Comparison of ENCODE assay signal across 11 cellular contexts in the genomic region with DNA sequence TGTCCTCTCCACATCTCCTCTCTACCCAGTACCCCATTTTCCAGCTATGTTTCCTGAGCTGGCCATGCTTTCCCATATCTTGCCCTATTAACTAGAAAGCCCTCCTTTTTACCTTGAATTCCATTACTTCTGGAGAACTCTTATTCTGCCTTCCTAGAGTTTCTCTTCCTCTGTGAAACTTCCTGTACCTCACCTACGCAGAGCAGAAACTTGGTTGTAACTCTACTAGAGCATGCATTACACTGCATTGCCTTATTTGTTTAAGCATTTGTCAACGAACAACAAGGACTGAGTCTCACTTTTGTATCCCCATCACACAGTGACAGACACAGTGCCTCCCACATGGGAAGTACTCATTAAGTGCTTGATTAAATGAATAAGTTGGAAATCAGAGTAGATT. TPM values are rescaled to one million over a fixed set of nuclear protein-coding genes. Genes with fewer than 3 reads are reported as not detected.
DNase-seq lines count a peak whose midpoint lies in the region; ATAC-seq and TF ChIP-seq lines count a peak whose summit lies in the region.
"Had no signal": no experiment of that assay in that cellular context is flagged by ENCODE, and none has a peak within 500 bp of the region (broad histone marks: within the 10 kb centered on the region; RNA-seq: fewer than 3 reads in every experiment).

No MANE protein-coding gene starts in this region.

- H3K4me1 ChIP-seq in esophagus muscularis mucosa (peaks cover 70 to 97% (median 87%) of the 10 kb centered on the region in 4 donors), thoracic aorta (ENCODE audit: control insufficient read depth in 1 of 2, low read depth in 2 of 2) (peaks cover 39 to 82% of the 10 kb centered on the region in 2 donors)

- peaks cover 2% of the 10 kb centered on the region for H3K36me3 Mint-ChIP-seq in activated naive CD4-positive, alpha-beta T cell treated with anti-CD3 and anti-CD28 coated beads, Interleukin-2, amount 50 U/mL, for 24 hours
- H3K36me3 Mint-ChIP-seq in activated naive CD4-positive, alpha-beta T cell treated with anti-CD3 and anti-CD28 coated beads for 36 hours (ENCODE audit: low read depth): no peaks in the 10 kb centered on the region

- no peak overlapping the region for H3K4me3 Mint-ChIP-seq in activated naive CD4-positive, alpha-beta T cell treated with anti-CD3 and anti-CD28 coated beads, Interleukin-2, amount 50 U/mL, for 24 hours
- no peak overlapping the region for H3K4me3 Mint-ChIP-seq in activated naive CD4-positive, alpha-beta T cell treated with anti-CD3 and anti-CD28 coated beads for 36 hours
- H3K4me3 Mint-ChIP-seq: activated CD4-positive, alpha-beta T cell treated with anti-CD3 and anti-CD28 coated beads, Interleukin-2, amount 10 ng/mL, durations not matched to agents 7 days and 5 days had no signal

- H3K27me3 ChIP-seq in esophagus muscularis mucosa: no peaks in the 10 kb centered on the region
- H3K27me3 ChIP-seq in thoracic aorta (replicated peaks; ENCODE audit: insufficient read depth): no peaks in the 10 kb centered on the region

- no peak for TF ChIP-seq EP300 in esophagus muscularis mucosa (IDR thresholded peaks at IDR 0.05)

- ATAC-seq in HG03175 (IDR thresholded peaks at IDR 0.05; ENCODE audit: unreplicated experiment) (peak; percentile 50), thoracic aorta (ENCODE audit: insufficient number of reproducible peaks, low FRiP score, low read depth) (no peak), HG03520 (IDR thresholded peaks at IDR 0.05; ENCODE audit: unreplicated experiment) (no peak)

- DNase-seq in activated naive CD4-positive, alpha-beta T cell treated with anti-CD3 and anti-CD28 coated beads for 36 hours: no peak
- DNase-seq in esophagus muscularis mucosa (ENCODE audit: extremely low spot score) (no peak), thoracic aorta (ENCODE audit: low spot score) (no peak), nucleus accumbens (lab: John Stamatoyannopoulos, UW) (no peak), NK-92 (lab: John Stamatoyannopoulos, UW; ENCODE audit: unreplicated experiment) (no peak)
- DNase-seq: activated CD4-positive, alpha-beta T cell treated with anti-CD3 and anti-CD28 coated beads, Interleukin-2, amount 10 ng/mL, durations not matched to agents 7 days and 5 days; NCI-H1417; occipital lobe had no signal

- H3K27me3 Mint-ChIP-seq in activated naive CD4-positive, alpha-beta T cell treated with anti-CD3 and anti-CD28 coated beads, Interleukin-2, amount 50 U/mL, for 24 hours: no peaks in the 10 kb centered on the region
- H3K27me3 Mint-ChIP-seq in activated naive CD4-positive, alpha-beta T cell treated with anti-CD3 and anti-CD28 coated beads for 36 hours (ENCODE audit: low read depth): no peaks in the 10 kb centered on the region
- H3K27me3 Mint-ChIP-seq: activated CD4-positive, alpha-beta T cell treated with anti-CD3 and anti-CD28 coated beads, Interleukin-2, amount 10 ng/mL, durations not matched to agents 7 days and 5 days had no signal

- WGBS in esophagus muscularis mucosa: 69% methylated on average over 2 of the region's 2 CpGs

- TF ChIP-seq CTCF in esophagus muscularis mucosa (IDR thresholded peaks at IDR 0.05): no peak
- TF ChIP-seq CTCF in thoracic aorta (IDR thresholded peaks at IDR 0.05): no peak

- peak overlapping the region; percentile 56 for H3K27ac Mint-ChIP-seq in activated naive CD4-positive, alpha-beta T cell treated with anti-CD3 and anti-CD28 coated beads, Interleukin-2, amount 50 U/mL, for 24 hours
- no peak overlapping the region for H3K27ac Mint-ChIP-seq in activated naive CD4-positive, alpha-beta T cell treated with anti-CD3 and anti-CD28 coated beads for 36 hours

- H3K27ac ChIP-seq in esophagus muscularis mucosa (replicated peaks in 1 of 4): peak overlapping the region; percentile 32 to 53 (median 44)
- H3K27ac ChIP-seq in thoracic aorta: peak overlapping the region; percentile 42 to 51

- CTCF ChIA-PET in activated naive CD4-positive, alpha-beta T cell treated with anti-CD3 and anti-CD28 coated beads for 36 hours (lab: Charles Lee): interaction anchor here (0.5 to 1.5 kb wide), 4 partner anchors 10 to 154 kb away, joined by 3 to 9 read pairs (median 4); no protein-coding TSS in a partner anchor

- peaks cover 0 to 6% (median 2%) of the 10 kb centered on the region in 4 donors for H3K36me3 ChIP-seq in esophagus muscularis mucosa
- no peaks in the 10 kb centered on the region for H3K36me3 ChIP-seq in thoracic aorta

- H3K4me3 ChIP-seq in esophagus muscularis mucosa: no peak overlapping the region
- no peak overlapping the region for H3K4me3 ChIP-seq in thoracic aorta

- H3K9me3 Mint-ChIP-seq in activated naive CD4-positive, alpha-beta T cell treated with anti-CD3 and anti-CD28 coated beads, Interleukin-2, amount 50 U/mL, for 24 hours: no peaks in the 10 kb centered on the region
- H3K9me3 Mint-ChIP-seq in activated naive CD4-positive, alpha-beta T cell treated with anti-CD3 and anti-CD28 coated beads for 36 hours: no peaks in the 10 kb centered on the region
- H3K9me3 Mint-ChIP-seq: activated CD4-positive, alpha-beta T cell treated with anti-CD3 and anti-CD28 coated beads, Interleukin-2, amount 10 ng/mL, durations not matched to agents 7 days and 5 days had no signal

- intact Hi-C loops in activated naive CD4-positive, alpha-beta T cell treated with anti-CD3 and anti-CD28 coated beads for 36 hours (cut with micrococcal nuclease): loop anchor here (2.0 kb wide), 1 partner anchor 148 kb away; no protein-coding TSS in a partner anchor
- intact Hi-C loops in esophagus muscularis mucosa (cut with DNase I): no loop called here

- no peak for TF ChIP-seq POLR2A in esophagus muscularis mucosa (IDR thresholded peaks at IDR 0.05; ENCODE audit: low read depth)

- H3K9me3 ChIP-seq in esophagus muscularis mucosa: no peaks in the 10 kb centered on the region
- no peaks in the 10 kb centered on the region for H3K9me3 ChIP-seq in thoracic aorta

- peaks cover 44% of the 10 kb centered on the region for H3K4me1 Mint-ChIP-seq in activated naive CD4-positive, alpha-beta T cell treated with anti-CD3 and anti-CD28 coated beads, Interleukin-2, amount 50 U/mL, for 24 hours
- peaks cover 24% of the 10 kb centered on the region for H3K4me1 Mint-ChIP-seq in activated naive CD4-positive, alpha-beta T cell treated with anti-CD3 and anti-CD28 coated beads for 36 hours (ENCODE audit: low read depth)

RNA-seq across cellular contexts. Expression of a gene that starts 36.4 kb away (rescaled TPM):
- 10 to 100 TPM; 13.4 to 14.4 TPM for total RNA-seq in activated naive CD4-positive, alpha-beta T cell treated with anti-CD3 and anti-CD28 coated beads for 36 hours
- total RNA-seq in esophagus muscularis mucosa (100 to 1,000 TPM; 412 to 555 (median 448) TPM), thoracic aorta (100 to 1,000 TPM; 346 to 348 TPM)

Comparison
In these comparisons a context has a peak if more than half of its experiments do, and no peak if none do; other contexts are left out.
1. RNA of a gene that starts 36.4 kb away (total RNA-seq): 412 to 555 TPM in esophagus muscularis mucosa and 346 to 348 TPM in thoracic aorta; 13.4 to 14.4 TPM in activated naive CD4-positive, alpha-beta T cell treated with anti-CD3 and anti-CD28 coated beads for 36 hours; every median in the first group is over 10 times any median in the second.